Comparison of ENCODE assay signal across 8 cellular contexts in the genomic region with DNA sequence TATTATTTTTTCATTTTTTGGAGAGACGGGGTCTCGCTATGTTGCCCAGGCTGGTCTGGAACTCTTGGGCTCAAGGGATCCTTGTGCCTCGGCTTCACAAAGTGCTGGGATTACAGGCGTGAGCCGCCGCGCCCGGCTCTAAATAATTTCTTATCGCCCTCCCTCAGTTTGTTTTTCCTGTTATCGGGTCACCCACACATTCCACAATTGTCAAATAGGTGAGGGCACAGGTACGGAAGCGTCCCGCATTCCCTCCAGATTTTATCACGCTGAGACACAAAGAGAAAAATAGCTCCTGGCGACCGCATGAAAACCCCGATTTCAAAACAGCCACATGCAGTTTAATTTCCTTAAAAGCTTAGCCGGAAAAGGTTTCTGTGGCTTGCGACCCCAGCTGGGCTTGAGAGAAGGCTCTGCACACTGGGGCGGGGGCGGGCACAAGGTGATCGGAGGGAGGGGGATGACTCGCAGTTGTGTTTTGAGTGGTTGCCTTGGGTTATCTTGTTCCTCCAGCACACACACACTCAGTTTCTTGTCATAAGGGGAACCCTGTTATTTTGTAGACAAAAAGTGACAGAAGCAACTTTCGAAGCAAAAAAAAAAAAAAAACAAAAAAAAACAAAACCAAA. TPM values are rescaled to one million over a fixed set of nuclear protein-coding genes. Genes with fewer than 3 reads are reported as not detected.
A peak's percentile ranks its signal among the peaks of the same experiment; 100 is the strongest.
DNase-seq lines count a peak whose midpoint lies in the region; ATAC-seq and TF ChIP-seq lines count a peak whose summit lies in the region.

No MANE protein-coding gene starts in this region.

- peak overlapping the region; percentile 99 to 100 (median 100) for H3K27ac Mint-ChIP-seq in CD14-positive monocyte

- H3K9me3 Mint-ChIP-seq in CD14-positive monocyte: peaks cover 0 to 3% (median 0%) of the 10 kb centered on the region in 7 donors

- no peak overlapping the region for H3K23ac ChIP-seq in mesendoderm (ENCODE audit: low read length)

- WGBS in mesendoderm (ENCODE audit: extremely low coverage, insufficient coverage, low lambda C conversion rate): no CpG with 5 or more reads among the region's 24 CpGs

- H3K4me3 Mint-ChIP-seq in CD14-positive monocyte: peak overlapping the region; percentile 97 to 98

- H3K79me1 ChIP-seq in mesendoderm (ENCODE audit: low read length): peaks cover 2% of the 10 kb centered on the region

- peak overlapping the region; percentile 59 for H3K4me3 ChIP-seq in choroid plexus epithelial cell (ENCODE audit: low read depth, low read length)
- no peak overlapping the region for H3K4me3 ChIP-seq in mesendoderm (ENCODE audit: low read length)

- H3K27me3 Mint-ChIP-seq in CD14-positive monocyte (ENCODE audit: low read depth in 3 of 3): peaks cover 0 to 3% (median 0%) of the 10 kb centered on the region in 3 donors

- no peak overlapping the region for H2BK15ac ChIP-seq in mesendoderm (replicated peaks; ENCODE audit: low read depth)

- H4K8ac ChIP-seq in mesendoderm (ENCODE audit: low read depth, low read length): no peak overlapping the region

- H3K36me3 ChIP-seq in mesendoderm (ENCODE audit: control insufficient read depth, insufficient read depth, low read length): no peaks in the 10 kb centered on the region

- H2BK120ac ChIP-seq in mesendoderm (ENCODE audit: low read depth, low read length): no peak overlapping the region

- H3K36me3 Mint-ChIP-seq in CD14-positive monocyte: no peaks in the 10 kb centered on the region

- H3K79me2 ChIP-seq in mesendoderm (ENCODE audit: control insufficient read depth, insufficient read depth, low read length): no peaks in the 10 kb centered on the region

- DNase-seq in CD14-positive monocyte (ENCODE audit: low spot score) (peak; percentile 84), HuH-7 (ENCODE audit: low spot score) (peak; percentile 72), choroid plexus epithelial cell (ENCODE audit: low read depth) (peak; percentile 43), mesendoderm (peak; percentile 92), hepatic stellate cell (ENCODE audit: low spot score) (no peak)
- DNase-seq in activated CD4-positive, CD25-positive, alpha-beta regulatory T cell treated with anti-CD3 and anti-CD28 coated beads, Interleukin-2, amount 50 U/mL, for 16 hours (ENCODE audit: low read depth, low spot score): peak; percentile 61
- DNase-seq in stimulated activated CD8-positive, alpha-beta memory T cell treated with anti-CD3 and anti-CD28 coated beads, Interleukin-2, amount 100 ng/mL, for 48 hours (ENCODE audit: low read depth in 2 of 2): peak; percentile 71 to 76

- H3K9ac ChIP-seq in mesendoderm (ENCODE audit: low read length): peak overlapping the region; percentile 62

- no peak overlapping the region for H2AK5ac ChIP-seq in mesendoderm (ENCODE audit: low read length)

- H3K4ac ChIP-seq in mesendoderm (ENCODE audit: low read depth, low read length): no peak overlapping the region

- no peak for TF ChIP-seq CTCF in CD14-positive monocyte (IDR thresholded peaks at IDR 0.05)
- TF ChIP-seq CTCF in choroid plexus epithelial cell (conservative IDR thresholded peaks at IDR 0.05; ENCODE audit: low read depth, low read length): no peak

- H3K27me3 ChIP-seq in mesendoderm (ENCODE audit: insufficient read depth, low read length, poor library complexity): no peaks in the 10 kb centered on the region

- peaks cover 3% of the 10 kb centered on the region for H3K4me1 ChIP-seq in mesendoderm (ENCODE audit: control insufficient read depth, low read depth, low read length)

- H3K4me1 Mint-ChIP-seq in CD14-positive monocyte: peaks cover 54% of the 10 kb centered on the region

- no peak overlapping the region for H4K5ac ChIP-seq in mesendoderm (ENCODE audit: low read length)

- H2BK5ac ChIP-seq in mesendoderm (ENCODE audit: low read length): no peak overlapping the region

- intact Hi-C loops in CD14-positive monocyte (cut with micrococcal nuclease): loop anchor here (2.0 to 10.0 kb wide), 4 partner anchors 62 to 182 kb away; no protein-coding TSS in a partner anchor

- H3K18ac ChIP-seq in mesendoderm (ENCODE audit: low read length): no peak overlapping the region

- peak overlapping the region; percentile 61 for H3K27ac ChIP-seq in mesendoderm (ENCODE audit: low read depth, low read length)

- peak; percentile 43 for ATAC-seq in GM21447 (IDR thresholded peaks at IDR 0.05; ENCODE audit: unreplicated experiment)

- H3K56ac ChIP-seq in mesendoderm (ENCODE audit: low read length): peak overlapping the region; percentile 71

- H3K4me2 ChIP-seq in mesendoderm (ENCODE audit: low read length): peak overlapping the region; percentile 44

RNA-seq across cellular contexts. Expression of a gene that starts 0.7 kb away (rescaled TPM):
- polyA plus RNA-seq in CD14-positive monocyte: 10 to 100 TPM; 21.4 to 35.4 TPM
- 19.5 TPM for polyA plus RNA-seq in mesendoderm (2013, experiment 1 of 2)
- 19.4 TPM for polyA plus RNA-seq in mesendoderm (2013, experiment 2 of 2)
